In genomic region chr10:132142396-132143161, GRCh38 we compare ENCODE assay signal across 8 cellular contexts. TPM values are rescaled to one million over a fixed set of nuclear protein-coding genes. Genes with fewer than 3 reads are reported as not detected.
A peak's percentile ranks its signal among the peaks of the same experiment; 100 is the strongest.
DNase-seq lines count a peak whose midpoint lies in the region; ATAC-seq, FAIRE-seq and TF ChIP-seq lines count a peak whose summit lies in the region.

No MANE protein-coding gene starts in this region.

- H3K27me3 Mint-ChIP-seq in nephron progenitor cell (ENCODE audit: low read depth, poor library complexity), result peaks cover 8% of the 10 kb centered on the region

- WGBS in esophagus muscularis mucosa, result 18% methylated on average over 21 of the region's 33 CpGs

- no peak overlapping the region for H3K27ac Mint-ChIP-seq in nephron progenitor cell

- H4K20me1 ChIP-seq in Loucy (ENCODE audit: insufficient read depth, low read length, poor library complexity, severe bottlenecking), result no peaks in the 10 kb centered on the region

- H3K4me1 ChIP-seq in Loucy (ENCODE audit: insufficient read depth, low read length, poor library complexity, severe bottlenecking) (no peaks in the 10 kb centered on the region), esophagus muscularis mucosa (peaks cover 4 to 14% (median 9%) of the 10 kb centered on the region in 4 donors)

- FAIRE-seq in GM18507 (lab: Jason Lieb, UNC), result no peak

- no peak overlapping the region for H2AFZ ChIP-seq in Loucy (ENCODE audit: low read length)

- no peaks in the 10 kb centered on the region for H3K79me2 ChIP-seq in Loucy (ENCODE audit: insufficient read depth, low read length)

- H3K9me3 Mint-ChIP-seq in nephron progenitor cell, result no peaks in the 10 kb centered on the region

- H3K9me3 ChIP-seq in Loucy (ENCODE audit: insufficient read depth, low read depth, low read length) (no peaks in the 10 kb centered on the region), esophagus muscularis mucosa (no peaks in the 10 kb centered on the region)

- H3K27ac ChIP-seq in esophagus muscularis mucosa (replicated peaks in 1 of 4), result no peak overlapping the region

- no peak overlapping the region for H3K4me2 ChIP-seq in Loucy (ENCODE audit: low read depth, low read length, poor library complexity, severe bottlenecking)

- H3K36me3 ChIP-seq in Loucy (ENCODE audit: insufficient read depth, low read length) (no peaks in the 10 kb centered on the region), esophagus muscularis mucosa (peaks cover 0 to 10% (median 1%) of the 10 kb centered on the region in 4 donors)

- H3F3A ChIP-seq in Loucy (ENCODE audit: low read depth), result no peaks in the 10 kb centered on the region

- peaks cover 6% of the 10 kb centered on the region for H3K4me1 Mint-ChIP-seq in nephron progenitor cell

- no peak for TF ChIP-seq POLR2A in esophagus muscularis mucosa (IDR thresholded peaks at IDR 0.05; ENCODE audit: low read depth)

- intact Hi-C loops in esophagus muscularis mucosa (cut with DNase I), result loop anchor here (5.0 kb wide), 2 partner anchors 105 to 255 kb away; no protein-coding TSS in a partner anchor

- TF ChIP-seq CTCF in AG09309 (IDR thresholded peaks at IDR 0.05; ENCODE audit: control insufficient read depth, insufficient read depth, low read depth, low read length, missing control alignments) (peak; percentile 80), Loucy (conservative IDR thresholded peaks at IDR 0.05; ENCODE audit: low read length) (peak; percentile 71), esophagus muscularis mucosa (IDR thresholded peaks at IDR 0.05) (peak in 2 of 3 experiments; percentile 73 to 80), nephron progenitor cell (IDR thresholded peaks at IDR 0.05) (peak; percentile 93)

- no peak for TF ChIP-seq EP300 in esophagus muscularis mucosa (IDR thresholded peaks at IDR 0.05)

- DNase-seq in AG09309 (ENCODE audit: low read depth) (no peak), GM18507 (ENCODE audit: extremely low spot score, insufficient read length, low read depth) (peak; percentile 60), esophagus muscularis mucosa (ENCODE audit: extremely low spot score) (no peak), nephron progenitor cell (peak; percentile 80)
- peak; percentile 74 for DNase-seq in activated CD8-positive, alpha-beta memory T cell treated with anti-CD3 and anti-CD28 coated beads for 24 hours
- DNase-seq in NK-92 treated with Interleukin-12 subunit alpha and Interleukin-12 subunit beta, amount 100 ng/mL, for 24 hours (lab: John Stamatoyannopoulos, UW), result no peak

- H3K9me2 ChIP-seq in Loucy (replicated peaks; ENCODE audit: low read depth, low read length), result no peaks in the 10 kb centered on the region

- no peaks in the 10 kb centered on the region for H3K36me3 Mint-ChIP-seq in nephron progenitor cell (ENCODE audit: low read depth)

- H3K4me3 Mint-ChIP-seq in nephron progenitor cell, result no peak overlapping the region

- H3K9ac ChIP-seq in Loucy (ENCODE audit: low read depth, low read length, poor library complexity, severe bottlenecking), result no peak overlapping the region

- H3K4me3 ChIP-seq in AG09309 (ENCODE audit: control insufficient read depth, low read depth, low read length), result no peak overlapping the region
- H3K4me3 ChIP-seq in Loucy (ENCODE audit: low read length, poor library complexity, severe bottlenecking), result no peak overlapping the region
- H3K4me3 ChIP-seq in esophagus muscularis mucosa, result no peak overlapping the region

- no peak for ATAC-seq in HG02884 (IDR thresholded peaks at IDR 0.05; ENCODE audit: unreplicated experiment)

- H3K27me3 ChIP-seq in Loucy (ENCODE audit: insufficient read depth, low read length, poor library complexity, severe bottlenecking) (no peaks in the 10 kb centered on the region), esophagus muscularis mucosa (peaks cover 0 to 19% (median 0%) of the 10 kb centered on the region in 4 donors)

RNA-seq across cellular contexts. Expression of gene DPYSL4, which starts 44.2 kb away (rescaled TPM):
- 1 to 10 TPM in 3 of 4 donors, under 1 TPM in 1; 0.42 to 4.5 (median 1.9) TPM for total RNA-seq in esophagus muscularis mucosa

Comparison
In these comparisons a context has a peak if more than half of its experiments do, and no peak if none do; other contexts are left out.
1. DNase-seq: peak in GM18507 (single experiment), activated CD8-positive, alpha-beta memory T cell treated with anti-CD3 and anti-CD28 coated beads for 24 hours (single experiment) and nephron progenitor cell (single experiment); none in AG09309 (single experiment), esophagus muscularis mucosa (single experiment) and NK-92 treated with Interleukin-12 subunit alpha and Interleukin-12 subunit beta, amount 100 ng/mL, for 24 hours (single experiment).
2. Peak in every context shown above with its lines, with median percentiles within 50 percentile points of each other: CTCF ChIP-seq.